In the genomic region with DNA sequence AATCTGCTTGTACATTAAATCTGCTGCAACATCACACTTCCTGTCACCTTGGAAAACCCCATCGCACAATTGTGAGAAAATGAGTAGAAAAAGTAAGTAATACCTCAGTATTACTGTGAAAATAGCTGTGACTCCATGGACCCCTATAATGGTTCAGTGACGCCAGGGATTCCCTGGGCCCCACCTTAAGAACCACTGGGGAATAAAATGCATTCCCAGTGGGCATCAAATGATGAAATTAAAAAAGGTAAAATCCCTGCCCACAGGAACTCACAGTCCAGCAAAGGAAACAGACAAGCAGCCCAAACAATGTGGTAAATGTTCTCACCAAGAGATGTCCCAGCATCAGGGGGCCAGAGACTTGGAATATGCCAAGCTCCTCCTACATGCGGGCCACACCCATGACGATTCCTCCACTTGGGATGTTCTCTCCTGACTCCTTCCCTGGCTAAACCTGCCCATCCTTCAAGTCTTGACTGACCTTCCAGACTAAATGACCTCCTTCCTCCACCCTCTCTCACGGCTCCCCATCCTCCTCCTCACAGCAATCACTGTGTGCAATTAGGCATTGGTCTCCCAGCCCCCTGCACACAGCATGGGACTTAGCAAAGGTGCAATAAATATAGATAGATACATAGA, we compare ENCODE assay signal across 1 cellular context.
TF ChIP-seq lines count a peak whose summit lies in the region.

No MANE protein-coding gene starts in this region.

TF ChIP-seq in GM12878, 131 proteins besides CTCF, POLR2A, EP300 and RAD21:
- TF ChIP-seq, protein P1, sequence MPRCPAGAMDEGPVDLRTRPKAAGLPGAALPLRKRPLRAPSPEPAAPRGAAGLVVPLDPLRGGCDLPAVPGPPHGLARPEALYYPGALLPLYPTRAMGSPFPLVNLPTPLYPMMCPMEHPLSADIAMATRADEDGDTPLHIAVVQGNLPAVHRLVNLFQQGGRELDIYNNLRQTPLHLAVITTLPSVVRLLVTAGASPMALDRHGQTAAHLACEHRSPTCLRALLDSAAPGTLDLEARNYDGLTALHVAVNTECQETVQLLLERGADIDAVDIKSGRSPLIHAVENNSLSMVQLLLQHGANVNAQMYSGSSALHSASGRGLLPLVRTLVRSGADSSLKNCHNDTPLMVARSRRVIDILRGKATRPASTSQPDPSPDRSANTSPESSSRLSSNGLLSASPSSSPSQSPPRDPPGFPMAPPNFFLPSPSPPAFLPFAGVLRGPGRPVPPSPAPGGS (IDR thresholded peaks at IDR 0.05; ENCODE audit: borderline replicate concordance, insufficient read depth, low read depth, low read length, poor library complexity, severe bottlenecking) = peak; percentile 86
- TF ChIP-seq RB1 (IDR thresholded peaks at IDR 0.05; ENCODE audit: borderline replicate concordance) (peak; percentile 47; the same call in 1 of the 2 replicates), FOXK2 (IDR thresholded peaks at IDR 0.05) (no peak), CREB1 (IDR thresholded peaks at IDR 0.05; ENCODE audit: low read depth) (peak; percentile 60; the same call in 1 of the 2 replicates), ATF7 (IDR thresholded peaks at IDR 0.05; ENCODE audit: low read depth) (0 out of 2 replicates have a peak, but pooled peaks have one; percentile 40), RELB (IDR thresholded peaks at IDR 0.05; ENCODE audit: low read depth) (peak; percentile 80), IKZF1 (conservative IDR thresholded peaks at IDR 0.05) (peak; percentile 57), BHLHE40 (IDR thresholded peaks at IDR 0.05; ENCODE audit: borderline replicate concordance in 1 of 2, low read depth in 2 of 2, low read length in 1 of 2) (no peak), GATAD2B (conservative IDR thresholded peaks at IDR 0.05; ENCODE audit: low read depth) (peak; percentile 86), NBN (IDR thresholded peaks at IDR 0.05) (0 out of 2 replicates have a peak, but pooled peaks have one; percentile 27), ETV6 (conservative IDR thresholded peaks at IDR 0.05 in 1 of 2, IDR thresholded peaks at IDR 0.05 in 1 of 2; ENCODE audit: borderline replicate concordance in 1 of 2, low read depth in 1 of 2) (0 out of 4 replicates have a peak, but pooled peaks of 1 of the 2 experiments have one; percentile 13), STAT3 (IDR thresholded peaks at IDR 0.05; ENCODE audit: low read depth, low read length) (no peak), RUNX3 (IDR thresholded peaks at IDR 0.05; ENCODE audit: low read length) (peak; percentile 68), HDAC2 (IDR thresholded peaks at IDR 0.05) (no peak), RELA (IDR thresholded peaks at IDR 0.05; ENCODE audit: borderline replicate concordance, partially characterized antibody) (peak; percentile 11), MEF2B (IDR thresholded peaks at IDR 0.05; ENCODE audit: partially characterized antibody, poor library complexity, severe bottlenecking) (peak; percentile 98), JUNB (IDR thresholded peaks at IDR 0.05) (peak; percentile 36; the same call in 1 of the 2 replicates), ESRRA (IDR thresholded peaks at IDR 0.05; ENCODE audit: low read length) (no peak), MTA2 (IDR thresholded peaks at IDR 0.05; ENCODE audit: low read depth) (peak; percentile 29; the same call in 1 of the 2 replicates), IKZF2 (IDR thresholded peaks at IDR 0.05) (peak; percentile 19 to 31; a peak in 2 of 4 replicates), YBX1 (IDR thresholded peaks at IDR 0.05) (no peak), CREM (IDR thresholded peaks at IDR 0.05; ENCODE audit: low read depth) (peak; percentile 56), EED (IDR thresholded peaks at IDR 0.05; ENCODE audit: low read depth) (peak; percentile 64)
- TF ChIP-seq, protein P2, sequence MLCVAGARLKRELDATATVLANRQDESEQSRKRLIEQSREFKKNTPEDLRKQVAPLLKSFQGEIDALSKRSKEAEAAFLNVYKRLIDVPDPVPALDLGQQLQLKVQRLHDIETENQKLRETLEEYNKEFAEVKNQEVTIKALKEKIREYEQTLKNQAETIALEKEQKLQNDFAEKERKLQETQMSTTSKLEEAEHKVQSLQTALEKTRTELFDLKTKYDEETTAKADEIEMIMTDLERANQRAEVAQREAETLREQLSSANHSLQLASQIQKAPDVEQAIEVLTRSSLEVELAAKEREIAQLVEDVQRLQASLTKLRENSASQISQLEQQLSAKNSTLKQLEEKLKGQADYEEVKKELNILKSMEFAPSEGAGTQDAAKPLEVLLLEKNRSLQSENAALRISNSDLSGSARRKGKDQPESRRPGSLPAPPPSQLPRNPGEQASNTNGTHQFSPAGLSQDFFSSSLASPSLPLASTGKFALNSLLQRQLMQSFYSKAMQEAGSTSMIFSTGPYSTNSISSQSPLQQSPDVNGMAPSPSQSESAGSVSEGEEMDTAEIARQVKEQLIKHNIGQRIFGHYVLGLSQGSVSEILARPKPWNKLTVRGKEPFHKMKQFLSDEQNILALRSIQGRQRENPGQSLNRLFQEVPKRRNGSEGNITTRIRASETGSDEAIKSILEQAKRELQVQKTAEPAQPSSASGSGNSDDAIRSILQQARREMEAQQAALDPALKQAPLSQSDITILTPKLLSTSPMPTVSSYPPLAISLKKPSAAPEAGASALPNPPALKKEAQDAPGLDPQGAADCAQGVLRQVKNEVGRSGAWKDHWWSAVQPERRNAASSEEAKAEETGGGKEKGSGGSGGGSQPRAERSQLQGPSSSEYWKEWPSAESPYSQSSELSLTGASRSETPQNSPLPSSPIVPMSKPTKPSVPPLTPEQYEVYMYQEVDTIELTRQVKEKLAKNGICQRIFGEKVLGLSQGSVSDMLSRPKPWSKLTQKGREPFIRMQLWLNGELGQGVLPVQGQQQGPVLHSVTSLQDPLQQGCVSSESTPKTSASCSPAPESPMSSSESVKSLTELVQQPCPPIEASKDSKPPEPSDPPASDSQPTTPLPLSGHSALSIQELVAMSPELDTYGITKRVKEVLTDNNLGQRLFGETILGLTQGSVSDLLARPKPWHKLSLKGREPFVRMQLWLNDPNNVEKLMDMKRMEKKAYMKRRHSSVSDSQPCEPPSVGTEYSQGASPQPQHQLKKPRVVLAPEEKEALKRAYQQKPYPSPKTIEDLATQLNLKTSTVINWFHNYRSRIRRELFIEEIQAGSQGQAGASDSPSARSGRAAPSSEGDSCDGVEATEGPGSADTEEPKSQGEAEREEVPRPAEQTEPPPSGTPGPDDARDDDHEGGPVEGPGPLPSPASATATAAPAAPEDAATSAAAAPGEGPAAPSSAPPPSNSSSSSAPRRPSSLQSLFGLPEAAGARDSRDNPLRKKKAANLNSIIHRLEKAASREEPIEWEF (IDR thresholded peaks at IDR 0.05; ENCODE audit: insufficient replicate concordance, low read depth, low read length) = peak; percentile 67
- TF ChIP-seq, protein P3, sequence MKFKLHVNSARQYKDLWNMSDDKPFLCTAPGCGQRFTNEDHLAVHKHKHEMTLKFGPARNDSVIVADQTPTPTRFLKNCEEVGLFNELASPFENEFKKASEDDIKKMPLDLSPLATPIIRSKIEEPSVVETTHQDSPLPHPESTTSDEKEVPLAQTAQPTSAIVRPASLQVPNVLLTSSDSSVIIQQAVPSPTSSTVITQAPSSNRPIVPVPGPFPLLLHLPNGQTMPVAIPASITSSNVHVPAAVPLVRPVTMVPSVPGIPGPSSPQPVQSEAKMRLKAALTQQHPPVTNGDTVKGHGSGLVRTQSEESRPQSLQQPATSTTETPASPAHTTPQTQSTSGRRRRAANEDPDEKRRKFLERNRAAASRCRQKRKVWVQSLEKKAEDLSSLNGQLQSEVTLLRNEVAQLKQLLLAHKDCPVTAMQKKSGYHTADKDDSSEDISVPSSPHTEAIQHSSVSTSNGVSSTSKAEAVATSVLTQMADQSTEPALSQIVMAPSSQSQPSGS (IDR thresholded peaks at IDR 0.05; ENCODE audit: low read length) = peak; percentile 43
- TF ChIP-seq, protein P4, sequence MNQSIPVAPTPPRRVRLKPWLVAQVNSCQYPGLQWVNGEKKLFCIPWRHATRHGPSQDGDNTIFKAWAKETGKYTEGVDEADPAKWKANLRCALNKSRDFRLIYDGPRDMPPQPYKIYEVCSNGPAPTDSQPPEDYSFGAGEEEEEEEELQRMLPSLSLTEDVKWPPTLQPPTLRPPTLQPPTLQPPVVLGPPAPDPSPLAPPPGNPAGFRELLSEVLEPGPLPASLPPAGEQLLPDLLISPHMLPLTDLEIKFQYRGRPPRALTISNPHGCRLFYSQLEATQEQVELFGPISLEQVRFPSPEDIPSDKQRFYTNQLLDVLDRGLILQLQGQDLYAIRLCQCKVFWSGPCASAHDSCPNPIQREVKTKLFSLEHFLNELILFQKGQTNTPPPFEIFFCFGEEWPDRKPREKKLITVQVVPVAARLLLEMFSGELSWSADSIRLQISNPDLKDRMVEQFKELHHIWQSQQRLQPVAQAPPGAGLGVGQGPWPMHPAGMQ (IDR thresholded peaks at IDR 0.05; ENCODE audit: borderline replicate concordance) = no peak
